12 cellular contexts compared by ENCODE assay signal in genomic region chrX:121649414-121649813, GRCh38.
"Had no signal": no experiment of that assay in that cellular context is flagged by ENCODE, and none has a peak within 500 bp of the region (broad histone marks: within the 10 kb centered on the region; RNA-seq: fewer than 3 reads in every experiment).

No MANE protein-coding gene starts in this region.

- DNase-seq: activated CD4-positive, alpha-beta T cell treated with anti-CD3 and anti-CD28 coated beads for 48 hours; activated CD8-positive, alpha-beta T cell treated with anti-CD3 and anti-CD28 coated beads, Interleukin-2, amount 10 ng/mL, durations not matched to agents 7 days and 5 days; activated naive CD4-positive, alpha-beta T cell treated with anti-CD3 and anti-CD28 coated beads for 36 hours; central memory CD4-positive, alpha-beta T cell; effector memory CD4-positive, alpha-beta T cell; gastrocnemius medialis; left ventricle myocardium superior; ovary; stimulated activated CD4-positive, alpha-beta T cell treated with anti-CD3 and anti-CD28 coated beads, Interleukin-2, amount 100 ng/mL, for 48 hours; stimulated activated naive CD8-positive, alpha-beta T cell treated with anti-CD3 and anti-CD28 coated beads, Interleukin-15, Interleukin-2, amounts not matched to agents 100 U/mL and 50 U/mL, for 24 hours; testis; upper lobe of right lung had no signal

- ATAC-seq: activated CD8-positive, alpha-beta T cell treated with anti-CD3 and anti-CD28 coated beads, Interleukin-2, amount 10 ng/mL, durations not matched to agents 7 days and 5 days; gastrocnemius medialis; left ventricle myocardium superior; stimulated activated naive CD8-positive, alpha-beta T cell treated with anti-CD3 and anti-CD28 coated beads, Interleukin-15, Interleukin-2, amounts not matched to agents 100 U/mL and 50 U/mL, for 24 hours; upper lobe of right lung had no signal

- H3K36me3 ChIP-seq: gastrocnemius medialis, ovary, upper lobe of right lung had no signal

- H3K9me3 ChIP-seq: gastrocnemius medialis, ovary, testis, upper lobe of right lung had no signal

- H3K4me3 ChIP-seq: gastrocnemius medialis, ovary, testis, upper lobe of right lung had no signal

- H3K4me1 ChIP-seq: gastrocnemius medialis, testis, upper lobe of right lung had no signal

- H3K27ac ChIP-seq: gastrocnemius medialis, ovary, testis, upper lobe of right lung had no signal

- H3K27me3 ChIP-seq: gastrocnemius medialis, ovary, testis, upper lobe of right lung had no signal
